In the genomic region with DNA sequence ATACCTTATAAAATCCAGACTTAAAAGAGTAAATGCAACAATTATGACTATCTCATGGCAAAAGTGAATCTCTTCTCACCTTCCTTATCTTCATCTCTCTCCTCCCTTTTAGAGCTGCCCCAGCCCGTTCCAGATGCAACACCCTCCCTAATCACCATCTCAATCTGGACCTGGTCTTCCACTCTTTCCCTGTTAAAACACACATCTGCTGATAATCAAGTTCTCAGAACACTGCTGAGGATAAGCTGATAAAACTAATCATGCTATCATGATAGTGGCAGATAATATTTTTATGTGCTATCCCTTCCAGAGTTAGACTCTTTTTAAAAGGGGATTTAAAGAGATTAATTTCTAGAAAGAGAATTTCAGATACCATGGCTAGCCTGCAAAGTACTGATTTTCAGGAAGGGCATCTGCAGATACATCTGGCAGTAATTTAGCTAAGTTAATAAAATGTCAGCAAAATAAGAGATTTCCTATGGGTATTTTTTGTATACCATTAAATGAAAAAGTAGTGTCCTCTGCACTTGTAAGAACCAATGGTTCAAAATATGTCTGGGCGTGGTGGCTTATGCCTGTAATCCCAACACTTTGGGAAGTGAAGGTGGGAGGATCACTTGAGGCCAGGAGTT, we compare ENCODE assay signal across 27 cellular contexts.
"Had no signal": no experiment of that assay in that cellular context is flagged by ENCODE, and none has a peak within 500 bp of the region (broad histone marks: within the 10 kb centered on the region; RNA-seq: fewer than 3 reads in every experiment).

No MANE protein-coding gene starts in this region.

- H3K27ac Mint-ChIP-seq: activated CD8-positive, alpha-beta T cell treated with anti-CD3 and anti-CD28 coated beads for 36 hours; activated T-cell treated with anti-CD3 and anti-CD28 coated beads, Interleukin-2, amount 50 U/mL, for 72 hours; T-helper 1 cell treated with Interleukin-12 subunit alpha and Interleukin-12 subunit beta and Interleukin-4 antibody, amounts not matched to agents 30 μg/mL and 1 μg/mL, for 36 hours had no signal

- DNase-seq: activated CD4-positive, alpha-beta T cell treated with anti-CD3 and anti-CD28 coated beads for 4 hours; activated CD8-positive, alpha-beta memory T cell treated with anti-CD3 and anti-CD28 coated beads, Interleukin-2, amount 50 U/mL, for 4 hours; activated CD8-positive, alpha-beta T cell treated with anti-CD3 and anti-CD28 coated beads for 36 hours; activated naive CD4-positive, alpha-beta T cell; activated T-cell treated with anti-CD3 and anti-CD28 coated beads, Interleukin-2, amount 50 U/mL, for 72 hours; amygdala; KG1; NCI-H1048; NCI-H146; NCI-H187 treated with DMSO at 0.1 percent for 48 hours; NCI-H2171; NCI-H2227 treated with DMSO at 0.1 percent for 48 hours; NCI-H446 treated with DMSO at 0.1 percent for 48 hours; NCI-H524 treated with DMSO at 0.1 percent for 48 hours; NCI-H774; NK-92 treated with Interleukin-12 subunit alpha and Interleukin-12 subunit beta, amount 100 ng/mL, for 24 hours; OCI-M1; RPMI8226; T-helper 9 cell had no signal

- FAIRE-seq: astrocyte had no signal

- H3K9me3 Mint-ChIP-seq: activated CD8-positive, alpha-beta T cell treated with anti-CD3 and anti-CD28 coated beads for 36 hours; activated naive CD4-positive, alpha-beta T cell treated with anti-CD3 and anti-CD28 coated beads, Interleukin-2, amount 50 U/mL, for 24 hours; activated T-cell treated with anti-CD3 and anti-CD28 coated beads, Interleukin-2, amount 50 U/mL, for 72 hours; brain; central memory CD8-positive, alpha-beta T cell; T-helper 1 cell treated with Interleukin-12 subunit alpha and Interleukin-12 subunit beta and Interleukin-4 antibody, amounts not matched to agents 30 μg/mL and 1 μg/mL, for 36 hours had no signal

- H3K4me3 Mint-ChIP-seq: activated CD8-positive, alpha-beta T cell treated with anti-CD3 and anti-CD28 coated beads for 36 hours; activated naive CD4-positive, alpha-beta T cell treated with anti-CD3 and anti-CD28 coated beads, Interleukin-2, amount 50 U/mL, for 24 hours; activated T-cell treated with anti-CD3 and anti-CD28 coated beads, Interleukin-2, amount 50 U/mL, for 72 hours; brain; central memory CD8-positive, alpha-beta T cell; T-helper 1 cell treated with Interleukin-12 subunit alpha and Interleukin-12 subunit beta and Interleukin-4 antibody, amounts not matched to agents 30 μg/mL and 1 μg/mL, for 36 hours had no signal

- H3K4me1 Mint-ChIP-seq: brain; central memory CD8-positive, alpha-beta T cell had no signal

- ATAC-seq: activated CD4-positive, CD25-positive, alpha-beta regulatory T cell treated with anti-CD3 and anti-CD28 coated beads, Interleukin-2, amount 50 U/mL, for 24 hours; activated CD8-positive, alpha-beta T cell treated with anti-CD3 and anti-CD28 coated beads for 36 hours; activated T-cell treated with anti-CD3 and anti-CD28 coated beads, Interleukin-2, amount 50 U/mL, for 72 hours; Panc1; Right ventricle myocardium inferior had no signal

- H3K27me3 Mint-ChIP-seq: activated CD8-positive, alpha-beta T cell treated with anti-CD3 and anti-CD28 coated beads for 36 hours; activated naive CD4-positive, alpha-beta T cell treated with anti-CD3 and anti-CD28 coated beads, Interleukin-2, amount 50 U/mL, for 24 hours; brain; central memory CD8-positive, alpha-beta T cell had no signal
